ENCODE assay signal across 8 cellular contexts in genomic region chr9:33263936-33264472, GRCh38. TPM values are rescaled to one million over a fixed set of nuclear protein-coding genes. Genes with fewer than 3 reads are reported as not detected.
DNase-seq lines count a peak whose midpoint lies in the region; ATAC-seq lines count a peak whose summit lies in the region.

No MANE protein-coding gene starts in this region.

- peak overlapping the region; percentile 66 for H3K27ac ChIP-seq in HUES64 (ENCODE audit: low read depth, low read length)
- H3K27ac ChIP-seq in mesendoderm (ENCODE audit: low read depth, low read length), result peak overlapping the region; percentile 43

- no peak overlapping the region for H4K8ac ChIP-seq in mesendoderm (ENCODE audit: low read depth, low read length)

- H3K9me3 Mint-ChIP-seq in activated CD4-positive, alpha-beta T cell treated with anti-CD3 and anti-CD28 coated beads, Interleukin-2, amount 10 ng/mL, durations not matched to agents 24 days and 14 days, result no peaks in the 10 kb centered on the region

- peak overlapping the region; percentile 97 for H3K4me3 Mint-ChIP-seq in activated CD4-positive, alpha-beta T cell treated with anti-CD3 and anti-CD28 coated beads, Interleukin-2, amount 10 ng/mL, durations not matched to agents 24 days and 14 days

- under 1% methylated on average over 42 of the region's 42 CpGs for WGBS in HUES64
- no CpG with 5 or more reads among the region's 42 CpGs for WGBS in mesendoderm (ENCODE audit: extremely low coverage, insufficient coverage, low lambda C conversion rate)

- H3K79me2 ChIP-seq in mesendoderm (ENCODE audit: control insufficient read depth, insufficient read depth, low read length), result peaks cover 23% of the 10 kb centered on the region

- H3K4me1 ChIP-seq in HUES64 (ENCODE audit: insufficient read depth, low read length), result peaks cover 10% of the 10 kb centered on the region
- peaks cover 6% of the 10 kb centered on the region for H3K4me1 ChIP-seq in mesendoderm (ENCODE audit: control insufficient read depth, low read depth, low read length)

- no peak overlapping the region for H2AK5ac ChIP-seq in mesendoderm (ENCODE audit: low read length)

- H3K27me3 Mint-ChIP-seq in activated CD4-positive, alpha-beta T cell treated with anti-CD3 and anti-CD28 coated beads, Interleukin-2, amount 10 ng/mL, durations not matched to agents 24 days and 14 days, result no peaks in the 10 kb centered on the region

- peaks cover 71% of the 10 kb centered on the region for H3K36me3 Mint-ChIP-seq in activated CD4-positive, alpha-beta T cell treated with anti-CD3 and anti-CD28 coated beads, Interleukin-2, amount 10 ng/mL, durations not matched to agents 24 days and 14 days (ENCODE audit: low read depth)

- peak overlapping the region; percentile 17 for H3K4ac ChIP-seq in mesendoderm (ENCODE audit: low read depth, low read length)

- peak overlapping the region; percentile 95 for H3K23ac ChIP-seq in mesendoderm (ENCODE audit: low read length)

- DNase-seq in GF-D8 (lab: John Stamatoyannopoulos, UW) (peak; percentile 26), mesendoderm (no peak), cortex of kidney (lab: John Stamatoyannopoulos, UW) (no peak)
- peak; percentile 86 for DNase-seq in activated CD4-positive, alpha-beta T cell treated with anti-CD3 and anti-CD28 coated beads, Interleukin-2, amount 10 ng/mL, durations not matched to agents 24 days and 14 days
- DNase-seq in effector CD4-positive, alpha-beta T cell, result peak; percentile 28
- peak; percentile 69 for DNase-seq in stimulated activated CD8-positive, alpha-beta memory T cell treated with anti-CD3 and anti-CD28 coated beads, Interleukin-4, amount 100 ng/mL, for 48 hours

- intact Hi-C loops in activated CD4-positive, alpha-beta T cell treated with anti-CD3 and anti-CD28 coated beads, Interleukin-2, amount 10 ng/mL, durations not matched to agents 24 days and 14 days (cut with micrococcal nuclease), result loop anchor here (1.0 kb wide), 6 partner anchors 26 to 239 kb away; partner anchors contain the start of genes B4GALT1, DNAJA1, NFX1 and SMU1

- no peak overlapping the region for H4K5ac ChIP-seq in mesendoderm (ENCODE audit: low read length)

- H2BK120ac ChIP-seq in mesendoderm (ENCODE audit: low read depth, low read length), result no peak overlapping the region

- peaks cover 17% of the 10 kb centered on the region for H3K79me1 ChIP-seq in mesendoderm (ENCODE audit: low read length)

- H3K4me3 ChIP-seq in HUES64 (ENCODE audit: low read length), result peak overlapping the region; percentile 94
- H3K4me3 ChIP-seq in mesendoderm (ENCODE audit: low read length), result peak overlapping the region; percentile 98

- H3K9ac ChIP-seq in HUES64 (ENCODE audit: low read depth, low read length) (peak overlapping the region; percentile 84), mesendoderm (ENCODE audit: low read length) (peak overlapping the region; percentile 97)

- peak; percentile 28 for ATAC-seq in GM21526 (IDR thresholded peaks at IDR 0.05; ENCODE audit: low FRiP score, unreplicated experiment)

- H3K9me3 ChIP-seq in HUES64 (ENCODE audit: insufficient read depth, low read depth, low read length), result no peaks in the 10 kb centered on the region

- no peaks in the 10 kb centered on the region for H3K27me3 ChIP-seq in HUES64 (ENCODE audit: insufficient read depth, low read length)
- H3K27me3 ChIP-seq in mesendoderm (ENCODE audit: insufficient read depth, low read length, poor library complexity), result no peaks in the 10 kb centered on the region

- peak overlapping the region; percentile 20 for H3K18ac ChIP-seq in mesendoderm (ENCODE audit: low read length)

- H3K56ac ChIP-seq in mesendoderm (ENCODE audit: low read length), result peak overlapping the region; percentile 98

- H2BK5ac ChIP-seq in mesendoderm (ENCODE audit: low read length), result no peak overlapping the region

- peak overlapping the region; percentile 96 for H3K27ac Mint-ChIP-seq in activated CD4-positive, alpha-beta T cell treated with anti-CD3 and anti-CD28 coated beads, Interleukin-2, amount 10 ng/mL, durations not matched to agents 24 days and 14 days

- H3K4me2 ChIP-seq in mesendoderm (ENCODE audit: low read length), result peak overlapping the region; percentile 97

- H3K36me3 ChIP-seq in HUES64 (ENCODE audit: insufficient read depth, low read length), result peaks cover 60% of the 10 kb centered on the region
- peaks cover 4% of the 10 kb centered on the region for H3K36me3 ChIP-seq in mesendoderm (ENCODE audit: control insufficient read depth, insufficient read depth, low read length)

- peaks cover 52% of the 10 kb centered on the region for H3K4me1 Mint-ChIP-seq in activated CD4-positive, alpha-beta T cell treated with anti-CD3 and anti-CD28 coated beads, Interleukin-2, amount 10 ng/mL, durations not matched to agents 24 days and 14 days

- no peak overlapping the region for H2BK15ac ChIP-seq in mesendoderm (replicated peaks; ENCODE audit: low read depth)

RNA-seq across cellular contexts. Expression of gene BAG1, which starts 0.5 kb away (rescaled TPM):
- polyA plus RNA-seq in HUES64 (2013, experiment 1 of 2), result 49.6 TPM
- polyA plus RNA-seq in HUES64 (2013, experiment 2 of 2), result 45.5 TPM
- 72.4 and 73.6 TPM in 2 replicates for total RNA-seq in activated CD4-positive, alpha-beta T cell treated with anti-CD3 and anti-CD28 coated beads, Interleukin-2, amount 10 ng/mL, durations not matched to agents 24 days and 14 days
- polyA plus RNA-seq in mesendoderm (2013, experiment 1 of 2), result 41.5 TPM
- polyA plus RNA-seq in mesendoderm (2013, experiment 2 of 2), result 39.9 TPM

RNA-seq across cellular contexts. Expression of gene CHMP5, which starts 0.8 kb away (rescaled TPM):
- polyA plus RNA-seq in HUES64 (2013, experiment 1 of 2), result 42.4 TPM
- polyA plus RNA-seq in HUES64 (2013, experiment 2 of 2), result 50.0 TPM
- total RNA-seq in activated CD4-positive, alpha-beta T cell treated with anti-CD3 and anti-CD28 coated beads, Interleukin-2, amount 10 ng/mL, durations not matched to agents 24 days and 14 days, result 73.9 and 77.7 TPM in 2 replicates
- 45.5 TPM for polyA plus RNA-seq in mesendoderm (2013, experiment 1 of 2)
- polyA plus RNA-seq in mesendoderm (2013, experiment 2 of 2), result 45.1 TPM

RNA-seq across cellular contexts. Expression of gene SPINK4, which starts 24.0 kb away (rescaled TPM):
- not detected for polyA plus RNA-seq in HUES64 (2013, experiment 1 of 2)
- not detected for polyA plus RNA-seq in HUES64 (2013, experiment 2 of 2)
- total RNA-seq in activated CD4-positive, alpha-beta T cell treated with anti-CD3 and anti-CD28 coated beads, Interleukin-2, amount 10 ng/mL, durations not matched to agents 24 days and 14 days, result not detected in 2 replicates
- not detected for polyA plus RNA-seq in mesendoderm (2013, experiment 1 of 2)
- polyA plus RNA-seq in mesendoderm (2013, experiment 2 of 2), result not detected

RNA-seq across cellular contexts. Expression of gene NFX1, which starts 26.3 kb away (rescaled TPM):
- 18.3 TPM for polyA plus RNA-seq in HUES64 (2013, experiment 1 of 2)
- 17.6 TPM for polyA plus RNA-seq in HUES64 (2013, experiment 2 of 2)
- total RNA-seq in activated CD4-positive, alpha-beta T cell treated with anti-CD3 and anti-CD28 coated beads, Interleukin-2, amount 10 ng/mL, durations not matched to agents 24 days and 14 days, result 37.2 and 38.7 TPM in 2 replicates
- 27.7 TPM for polyA plus RNA-seq in mesendoderm (2013, experiment 1 of 2)
- polyA plus RNA-seq in mesendoderm (2013, experiment 2 of 2), result 27.0 TPM

Comparison
In these comparisons a context has a peak if more than half of its experiments do, and no peak if none do; other contexts are left out.
1. DNase-seq: peak in GF-D8 (single experiment), activated CD4-positive, alpha-beta T cell treated with anti-CD3 and anti-CD28 coated beads, Interleukin-2, amount 10 ng/mL, durations not matched to agents 24 days and 14 days (single experiment), effector CD4-positive, alpha-beta T cell (single experiment) and stimulated activated CD8-positive, alpha-beta memory T cell treated with anti-CD3 and anti-CD28 coated beads, Interleukin-4, amount 100 ng/mL, for 48 hours (single experiment); none in mesendoderm (single experiment) and cortex of kidney (single experiment).